Comparison of ENCODE assay signal across 1 cellular context in genomic region chr14:60515244-60515695, GRCh38.
TF ChIP-seq lines count a peak whose summit lies in the region.

No MANE protein-coding gene starts in this region.

TF ChIP-seq in IMR-90, 13 proteins besides CTCF, POLR2A, EP300 and RAD21:
- TF ChIP-seq CHD1 (IDR thresholded peaks at IDR 0.05; ENCODE audit: low read depth, low read length) (no peak), MAFK (IDR thresholded peaks at IDR 0.05; ENCODE audit: low read depth, low read length) (no peak), MAZ (IDR thresholded peaks at IDR 0.05; ENCODE audit: borderline replicate concordance, low read depth, low read length) (no peak), BHLHE40 (IDR thresholded peaks at IDR 0.05; ENCODE audit: low read depth, low read length) (no peak), MXI1 (IDR thresholded peaks at IDR 0.05; ENCODE audit: borderline replicate concordance, low read depth, low read length) (no peak), NFE2L2 (IDR thresholded peaks at IDR 0.05; ENCODE audit: low read depth, low read length) (no peak), ELK1 (IDR thresholded peaks at IDR 0.05; ENCODE audit: borderline replicate concordance, low read depth, low read length) (no peak), SMC3 (IDR thresholded peaks at IDR 0.05; ENCODE audit: low read depth, low read length) (no peak), RCOR1 (IDR thresholded peaks at IDR 0.05; ENCODE audit: insufficient replicate concordance, low read length) (no peak), CEBPB (IDR thresholded peaks at IDR 0.05; ENCODE audit: low read depth, low read length) (no peak), FOS (IDR thresholded peaks at IDR 0.05; ENCODE audit: low read depth, low read length) (no peak), RFX5 (IDR thresholded peaks at IDR 0.05; ENCODE audit: low read depth, low read length) (no peak), USF2 (IDR thresholded peaks at IDR 0.05; ENCODE audit: low read depth, low read length) (no peak)
TF ChIP-seq in IMR-90: peak in this region for 0.
